1 cellular context compared by ENCODE assay signal in the genomic region with DNA sequence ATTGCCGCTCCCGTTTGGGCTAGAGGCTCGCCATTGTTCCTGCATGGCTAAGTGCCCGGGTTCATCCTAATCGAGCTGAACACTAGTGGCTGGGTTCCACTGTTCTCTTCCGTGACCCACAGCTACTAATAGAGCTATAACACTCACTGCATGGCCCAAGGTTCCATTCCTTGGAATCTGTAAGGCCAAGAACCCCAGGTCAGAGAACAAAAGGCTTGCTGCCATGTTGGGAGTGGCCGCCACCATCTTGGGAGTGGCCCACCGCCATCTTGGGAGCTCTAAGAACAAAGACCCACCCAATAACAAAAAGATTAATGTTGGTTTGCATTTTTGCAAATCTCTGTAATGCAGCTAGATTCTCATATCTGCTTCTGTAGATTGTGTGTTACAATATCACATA.
TF ChIP-seq lines count a peak whose summit lies in the region.

No MANE protein-coding gene starts in this region.

TF ChIP-seq in K562, 482 proteins besides CTCF, POLR2A, EP300 and RAD21 (continued from another document):
- TF ChIP-seq, protein P1, sequence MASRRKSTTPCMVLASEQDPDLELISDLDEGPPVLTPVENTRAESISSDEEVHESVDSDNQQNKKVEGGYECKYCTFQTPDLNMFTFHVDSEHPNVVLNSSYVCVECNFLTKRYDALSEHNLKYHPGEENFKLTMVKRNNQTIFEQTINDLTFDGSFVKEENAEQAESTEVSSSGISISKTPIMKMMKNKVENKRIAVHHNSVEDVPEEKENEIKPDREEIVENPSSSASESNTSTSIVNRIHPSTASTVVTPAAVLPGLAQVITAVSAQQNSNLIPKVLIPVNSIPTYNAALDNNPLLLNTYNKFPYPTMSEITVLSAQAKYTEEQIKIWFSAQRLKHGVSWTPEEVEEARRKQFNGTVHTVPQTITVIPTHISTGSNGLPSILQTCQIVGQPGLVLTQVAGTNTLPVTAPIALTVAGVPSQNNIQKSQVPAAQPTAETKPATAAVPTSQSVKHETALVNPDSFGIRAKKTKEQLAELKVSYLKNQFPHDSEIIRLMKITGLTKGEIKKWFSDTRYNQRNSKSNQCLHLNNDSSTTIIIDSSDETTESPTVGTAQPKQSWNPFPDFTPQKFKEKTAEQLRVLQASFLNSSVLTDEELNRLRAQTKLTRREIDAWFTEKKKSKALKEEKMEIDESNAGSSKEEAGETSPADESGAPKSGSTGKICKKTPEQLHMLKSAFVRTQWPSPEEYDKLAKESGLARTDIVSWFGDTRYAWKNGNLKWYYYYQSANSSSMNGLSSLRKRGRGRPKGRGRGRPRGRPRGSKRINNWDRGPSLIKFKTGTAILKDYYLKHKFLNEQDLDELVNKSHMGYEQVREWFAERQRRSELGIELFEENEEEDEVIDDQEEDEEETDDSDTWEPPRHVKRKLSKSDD (conservative IDR thresholded peaks at IDR 0.05; ENCODE audit: low read length), result peak; percentile 96; the same call in 1 of the 2 replicates
- TF ChIP-seq POLR3A (IDR thresholded peaks at IDR 0.05; ENCODE audit: borderline replicate concordance, extremely low read depth, insufficient read depth, insufficient read length) (no peak), CSDE1 (IDR thresholded peaks at IDR 0.05) (peak in 1 of 2 experiments; percentile 66; a peak in 1 of 4 replicates), ZNF507 (tag; conservative IDR thresholded peaks at IDR 0.05) (no peak)
